In the genomic region with DNA sequence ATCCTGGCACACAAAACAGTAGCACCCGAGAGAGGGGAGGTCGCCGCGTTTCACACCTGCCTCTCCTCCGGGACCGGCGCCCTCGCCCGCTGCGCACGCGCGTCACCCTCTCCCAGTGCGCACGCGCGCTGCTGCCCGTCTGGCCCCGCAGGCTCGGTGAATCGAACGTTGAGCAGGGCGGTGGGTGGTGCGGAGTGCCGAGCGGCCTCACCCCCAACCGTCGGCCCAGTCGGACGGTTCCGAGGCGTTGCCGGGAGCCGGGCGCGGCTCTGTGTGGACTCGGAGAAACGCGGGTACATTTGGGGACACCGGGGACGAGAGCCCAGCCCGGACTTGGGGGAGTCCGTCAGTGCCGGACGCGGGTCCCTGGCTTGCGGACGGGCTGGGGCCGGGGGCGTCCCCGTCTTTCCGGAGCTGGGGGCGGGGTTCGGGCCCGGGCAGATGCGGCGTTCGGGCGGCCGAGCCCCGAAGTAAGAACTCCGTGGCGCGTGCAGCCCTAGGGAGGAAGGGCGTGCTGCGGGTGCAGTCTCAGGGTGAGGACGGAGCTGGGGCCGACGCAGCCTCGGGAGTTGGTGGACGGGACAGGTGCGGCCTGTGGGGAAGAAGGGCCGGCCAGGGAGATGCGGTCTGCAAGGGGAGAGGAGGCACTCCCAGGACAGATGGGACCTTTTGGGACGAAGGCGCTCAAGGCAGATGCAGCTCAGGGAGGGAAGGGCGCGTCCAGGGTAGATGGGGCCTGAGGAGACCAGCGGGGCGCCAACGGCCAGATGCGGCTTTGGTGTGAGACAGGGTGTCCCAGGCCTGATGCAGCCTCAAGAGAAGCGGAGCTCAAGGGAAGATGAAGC, we compare ENCODE assay signal across 8 cellular contexts.
DNase-seq lines count a peak whose midpoint lies in the region; ATAC-seq and TF ChIP-seq lines count a peak whose summit lies in the region.

TSS of gene POMT1 (plus strand) at position 138 of the 845 bp plus-strand sequence. CDS start 1,301 bp downstream, outside the sequence.

- peaks cover 43% of the 10 kb centered on the region for H3K36me3 Mint-ChIP-seq in nephron progenitor cell (ENCODE audit: low read depth)
- H3K36me3 Mint-ChIP-seq in stimulated activated naive CD8-positive, alpha-beta T cell treated with anti-CD3 and anti-CD28 coated beads, Interleukin-15, Interleukin-2, amounts not matched to agents 100 ng/mL and 50 ng/mL, for 24 hours (ENCODE audit: low read depth), result peaks cover 36% of the 10 kb centered on the region

- peak within 1 kb of the TSS; percentile 55 for H3K27ac ChIP-seq in RWPE1

- peaks cover 37% of the 10 kb centered on the region for H3K4me1 Mint-ChIP-seq in nephron progenitor cell
- peaks cover 62% of the 10 kb centered on the region for H3K4me1 Mint-ChIP-seq in stimulated activated naive CD8-positive, alpha-beta T cell treated with anti-CD3 and anti-CD28 coated beads, Interleukin-15, Interleukin-2, amounts not matched to agents 100 ng/mL and 50 ng/mL, for 24 hours (ENCODE audit: low read depth)

- POLR2A ChIA-PET in RWPE1 (lab: Yijun Ruan, JAX; ENCODE audit: low non-redundant PET), result interaction anchor here (1.0 kb wide), 1 partner anchor 9 kb away, joined by 3 read pairs; no protein-coding TSS in a partner anchor

- ATAC-seq in GM21786 (IDR thresholded peaks at IDR 0.05; ENCODE audit: unreplicated experiment), result peak; percentile 78

- peak; percentile 84 for DNase-seq in DMS153 treated with DMSO at 0.1 percent for 48 hours (lab: John Stamatoyannopoulos, UW; ENCODE audit: unreplicated experiment)
- peak; percentile 60 to 77 for DNase-seq in Kasumi-1 (lab: John Stamatoyannopoulos, UW)
- peak; percentile 96 for DNase-seq in RWPE1 (ENCODE audit: low spot score)
- peak; percentile 95 for DNase-seq in activated effector memory CD4-positive, alpha-beta T cell treated with anti-CD3 and anti-CD28 coated beads, Interleukin-2, amount 50 U/mL, for 16 hours
- DNase-seq in fibroblast of the conjunctiva (ENCODE audit: low read depth), result peak; percentile 62
- peak; percentile 89 for DNase-seq in nephron progenitor cell

- TF ChIP-seq CTCF in RWPE1 (conservative IDR thresholded peaks at IDR 0.05; ENCODE audit: low read depth) (no peak), nephron progenitor cell (IDR thresholded peaks at IDR 0.05) (no peak)

- CTCF ChIA-PET in RWPE1 (lab: Yijun Ruan, JAX), result interaction anchor here (0.7 to 1.1 kb wide), 5 partner anchors 10 to 252 kb away, joined by 3 to 4 read pairs (median 3); no protein-coding TSS in a partner anchor

- H3K27ac Mint-ChIP-seq in nephron progenitor cell, result peak within 1 kb of the TSS; percentile 83
- peak within 1 kb of the TSS; percentile 88 for H3K27ac Mint-ChIP-seq in stimulated activated naive CD8-positive, alpha-beta T cell treated with anti-CD3 and anti-CD28 coated beads, Interleukin-15, Interleukin-2, amounts not matched to agents 100 ng/mL and 50 ng/mL, for 24 hours

- H3K9me3 Mint-ChIP-seq in nephron progenitor cell, result no peaks in the 10 kb centered on the region
- H3K9me3 Mint-ChIP-seq in stimulated activated naive CD8-positive, alpha-beta T cell treated with anti-CD3 and anti-CD28 coated beads, Interleukin-15, Interleukin-2, amounts not matched to agents 100 ng/mL and 50 ng/mL, for 24 hours, result no peaks in the 10 kb centered on the region

- H3K27me3 Mint-ChIP-seq in nephron progenitor cell (ENCODE audit: low read depth, poor library complexity), result peaks cover 3% of the 10 kb centered on the region
- no peaks in the 10 kb centered on the region for H3K27me3 Mint-ChIP-seq in stimulated activated naive CD8-positive, alpha-beta T cell treated with anti-CD3 and anti-CD28 coated beads, Interleukin-15, Interleukin-2, amounts not matched to agents 100 ng/mL and 50 ng/mL, for 24 hours

- peak within 1 kb of the TSS; percentile 97 for H3K4me3 Mint-ChIP-seq in nephron progenitor cell
- H3K4me3 Mint-ChIP-seq in stimulated activated naive CD8-positive, alpha-beta T cell treated with anti-CD3 and anti-CD28 coated beads, Interleukin-15, Interleukin-2, amounts not matched to agents 100 ng/mL and 50 ng/mL, for 24 hours, result peak within 1 kb of the TSS; percentile 94

Comparison
In these comparisons a context has a peak if more than half of its experiments do, and no peak if none do; other contexts are left out.
1. Peak in every context shown above with its lines: DNase-seq, ATAC-seq and H3K27ac ChIP-seq.